Comparison of ENCODE assay signal across 1 cellular context in the genomic region with DNA sequence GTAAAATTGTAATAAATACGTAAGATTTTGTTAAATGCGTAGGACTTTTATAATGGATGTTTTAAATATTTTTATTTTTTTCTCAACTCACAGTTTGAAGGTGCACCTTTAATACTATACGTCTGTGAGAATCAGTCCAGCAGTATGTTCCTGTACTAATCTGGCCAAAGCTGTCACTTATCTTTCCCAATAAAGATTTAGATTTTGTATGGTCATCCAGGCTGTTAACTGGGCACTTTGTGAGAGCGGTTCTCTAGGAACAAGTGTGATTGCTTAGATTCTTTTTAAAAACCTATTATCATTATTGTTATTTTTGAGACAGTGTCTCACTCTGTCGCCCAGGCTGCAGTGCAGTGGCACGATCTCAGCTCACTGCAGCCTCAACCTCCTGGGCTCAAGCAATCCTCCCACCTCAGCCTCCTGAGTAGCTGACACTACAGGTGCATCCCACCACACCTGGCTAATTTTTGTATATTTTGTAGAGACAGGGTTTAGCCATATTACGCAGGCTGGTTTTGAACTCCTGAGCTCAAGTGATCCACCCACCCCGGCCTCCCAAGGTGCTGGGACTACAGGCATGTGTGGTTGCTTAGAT.
A peak's percentile ranks its signal among the peaks of the same experiment; 100 is the strongest.
TF ChIP-seq lines count a peak whose summit lies in the region.

No MANE protein-coding gene starts in this region.

TF ChIP-seq in K562, 482 proteins besides CTCF, POLR2A, EP300 and RAD21:
- TF ChIP-seq ZNF354B (CRISPR knock-in tag; IDR thresholded peaks at IDR 0.05) (no peak), GABPB2 (CRISPR knock-in tag; conservative IDR thresholded peaks at IDR 0.05) (no peak), TCF7 (IDR thresholded peaks at IDR 0.05; ENCODE audit: borderline replicate concordance) (no peak), MEIS2 (IDR thresholded peaks at IDR 0.05; ENCODE audit: partially characterized antibody) (peak; percentile 5), CEBPB (tag; IDR thresholded peaks at IDR 0.05) (no peak)
- TF ChIP-seq, protein P1, sequence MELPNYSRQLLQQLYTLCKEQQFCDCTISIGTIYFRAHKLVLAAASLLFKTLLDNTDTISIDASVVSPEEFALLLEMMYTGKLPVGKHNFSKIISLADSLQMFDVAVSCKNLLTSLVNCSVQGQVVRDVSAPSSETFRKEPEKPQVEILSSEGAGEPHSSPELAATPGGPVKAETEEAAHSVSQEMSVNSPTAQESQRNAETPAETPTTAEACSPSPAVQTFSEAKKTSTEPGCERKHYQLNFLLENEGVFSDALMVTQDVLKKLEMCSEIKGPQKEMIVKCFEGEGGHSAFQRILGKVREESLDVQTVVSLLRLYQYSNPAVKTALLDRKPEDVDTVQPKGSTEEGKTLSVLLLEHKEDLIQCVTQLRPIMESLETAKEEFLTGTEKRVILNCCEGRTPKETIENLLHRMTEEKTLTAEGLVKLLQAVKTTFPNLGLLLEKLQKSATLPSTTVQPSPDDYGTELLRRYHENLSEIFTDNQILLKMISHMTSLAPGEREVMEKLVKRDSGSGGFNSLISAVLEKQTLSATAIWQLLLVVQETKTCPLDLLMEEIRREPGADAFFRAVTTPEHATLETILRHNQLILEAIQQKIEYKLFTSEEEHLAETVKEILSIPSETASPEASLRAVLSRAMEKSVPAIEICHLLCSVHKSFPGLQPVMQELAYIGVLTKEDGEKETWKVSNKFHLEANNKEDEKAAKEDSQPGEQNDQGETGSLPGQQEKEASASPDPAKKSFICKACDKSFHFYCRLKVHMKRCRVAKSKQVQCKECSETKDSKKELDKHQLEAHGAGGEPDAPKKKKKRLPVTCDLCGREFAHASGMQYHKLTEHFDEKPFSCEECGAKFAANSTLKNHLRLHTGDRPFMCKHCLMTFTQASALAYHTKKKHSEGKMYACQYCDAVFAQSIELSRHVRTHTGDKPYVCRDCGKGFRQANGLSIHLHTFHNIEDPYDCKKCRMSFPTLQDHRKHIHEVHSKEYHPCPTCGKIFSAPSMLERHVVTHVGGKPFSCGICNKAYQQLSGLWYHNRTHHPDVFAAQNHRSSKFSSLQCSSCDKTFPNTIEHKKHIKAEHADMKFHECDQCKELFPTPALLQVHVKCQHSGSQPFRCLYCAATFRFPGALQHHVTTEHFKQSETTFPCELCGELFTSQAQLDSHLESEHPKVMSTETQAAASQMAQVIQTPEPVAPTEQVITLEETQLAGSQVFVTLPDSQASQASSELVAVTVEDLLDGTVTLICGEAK (IDR thresholded peaks at IDR 0.05), result peak; percentile 91
- TF ChIP-seq, protein P1 (CRISPR knock-in tag; IDR thresholded peaks at IDR 0.05), result no peak
